In the genomic region with DNA sequence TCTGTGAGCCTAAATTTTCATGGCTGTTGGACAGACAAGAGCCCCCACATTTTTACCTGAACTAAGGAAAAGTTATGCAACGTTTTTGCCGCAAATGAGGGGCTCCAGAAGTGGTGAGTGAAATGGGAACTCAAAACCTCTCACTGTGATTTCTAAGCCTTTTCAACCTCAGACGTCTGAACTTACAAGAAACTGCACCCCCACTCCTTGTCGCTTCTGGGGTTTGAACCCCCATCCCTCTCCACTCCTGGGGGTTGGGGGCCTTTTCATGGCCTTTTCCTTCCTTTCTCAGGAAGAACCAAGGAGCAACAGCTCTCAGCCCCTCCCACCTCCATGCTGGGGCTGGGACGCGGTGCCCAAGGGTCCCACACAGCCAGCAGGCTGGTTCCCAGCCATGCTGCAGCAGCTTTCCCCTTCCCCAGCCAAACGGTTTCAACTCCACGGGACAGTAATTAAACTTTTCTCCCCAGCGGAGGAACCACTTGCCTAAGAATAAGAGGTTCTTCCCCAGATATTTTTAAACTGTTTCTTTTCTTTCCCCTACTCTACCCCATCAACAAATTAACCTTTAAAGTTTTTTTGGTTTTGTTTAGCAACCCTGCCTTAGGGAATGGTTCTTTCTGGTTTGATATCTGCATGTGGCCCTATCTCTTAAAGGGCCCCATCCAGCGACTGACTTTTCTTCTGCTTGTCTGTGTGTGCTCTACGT, we compare ENCODE assay signal across 12 cellular contexts.
DNase-seq lines count a peak whose midpoint lies in the region; ATAC-seq, FAIRE-seq and TF ChIP-seq lines count a peak whose summit lies in the region.
"Had no signal": no experiment of that assay in that cellular context is flagged by ENCODE, and none has a peak within 500 bp of the region (broad histone marks: within the 10 kb centered on the region; RNA-seq: fewer than 3 reads in every experiment).

No MANE protein-coding gene starts in this region.

- TF ChIP-seq CTCF in tibial nerve (IDR thresholded peaks at IDR 0.05) (no peak), HepG2 (CRISPR knock-in tag; IDR thresholded peaks at IDR 0.05) (no peak), chondrocyte (IDR thresholded peaks at IDR 0.05) (no peak)

- DNase-seq in naive B cell = no peak
- DNase-seq in tibial nerve (ENCODE audit: low spot score in 2 of 2) = no peak
- DNase-seq in HepG2 (ENCODE audit: low spot score) = no peak
- DNase-seq in stimulated activated CD4-positive, alpha-beta T cell treated with anti-CD3 and anti-CD28 coated beads, Interleukin-2, amount 100 ng/mL, for 48 hours = no peak
- DNase-seq in chondrocyte (ENCODE audit: low spot score) = no peak
- DNase-seq: NCI-H510A, stomach had no signal

- H3K36me3 Mint-ChIP-seq in naive B cell (peaks cover 0 to 5% of the 10 kb centered on the region in 2 donors), chondrocyte (ENCODE audit: low read depth) (peaks cover 2% of the 10 kb centered on the region)

- peak overlapping the region; percentile 56 to 91 (median 89) for H3K27ac Mint-ChIP-seq in naive B cell
- no peak overlapping the region for H3K27ac Mint-ChIP-seq in chondrocyte (ENCODE audit: unreplicated experiment)

- no peaks in the 10 kb centered on the region for H3K79me2 ChIP-seq in HepG2 (ENCODE audit: insufficient read depth, low read length)

- FAIRE-seq in HepG2 (lab: Jason Lieb, UNC) = no peak

- ATAC-seq in GM18870 (IDR thresholded peaks at IDR 0.05; ENCODE audit: unreplicated experiment) = peak; percentile 36
- peak; percentile 39 for ATAC-seq in GM21717 (IDR thresholded peaks at IDR 0.05; ENCODE audit: unreplicated experiment)
- peak; percentile 33 for ATAC-seq in HG03159 (IDR thresholded peaks at IDR 0.05; ENCODE audit: unreplicated experiment)
- ATAC-seq in naive B cell (ENCODE audit: low read depth in 2 of 2) = peak; percentile 9 to 10
- ATAC-seq in HepG2 = no peak

- peaks cover 0 to 3% (median 0%) of the 10 kb centered on the region in 4 donors for H3K9me3 ChIP-seq in tibial nerve
- H3K9me3 ChIP-seq in HepG2 (ENCODE audit: low read length) = peaks cover 14% of the 10 kb centered on the region
- H3K9me3 ChIP-seq: HAP-1 had no signal

- intact Hi-C loops in HepG2 (cut with micrococcal nuclease; ENCODE audit: unreplicated experiment) = no loop called here

- H3K27me3 Mint-ChIP-seq in naive B cell (no peaks in the 10 kb centered on the region), chondrocyte (ENCODE audit: low read depth) (no peaks in the 10 kb centered on the region)

- CTCF ChIA-PET in HepG2 (lab: Yijun Ruan, JAX; ENCODE audit: low intra/inter-chr PET ratio, low total read pairs) = no interaction called here

- no peak overlapping the region for H2AFZ ChIP-seq in HepG2 (ENCODE audit: low read length)

- H3K4me1 ChIP-seq in tibial nerve (no peaks in the 10 kb centered on the region), HepG2 (ENCODE audit: insufficient read depth, low read length) (no peaks in the 10 kb centered on the region)
- H3K4me1 ChIP-seq: HAP-1, stomach had no signal

- POLR2A ChIA-PET in HepG2 (lab: Yijun Ruan, JAX) = no interaction called here

- peak overlapping the region in 1 of 4 donors; percentile 29 for H3K4me3 ChIP-seq in tibial nerve
- no peak overlapping the region for H3K4me3 ChIP-seq in HepG2 (replicated peaks in 1 of 3; ENCODE audit: insufficient read depth in 1 of 3, low read depth in 2 of 3, low read length in 3 of 3)
- H3K4me3 ChIP-seq: HAP-1, stomach had no signal

- in situ Hi-C loops in HepG2 (cut with HindIII; ENCODE audit: extremely low pct_ligation_motif_present, low pct_unique_long_range_greater_than_20kb) = no loop called here

- WGBS in tibial nerve, 2 donors = 81 to 89% methylated on average over 11 of the region's 11 CpGs
- WGBS in HepG2 (ENCODE audit: low lambda C conversion rate) = 23% methylated on average over 11 of the region's 11 CpGs

- no peaks in the 10 kb centered on the region for H4K20me1 ChIP-seq in HepG2 (ENCODE audit: insufficient read depth, low read length)

- H3K4me3 Mint-ChIP-seq in naive B cell = peak overlapping the region; percentile 82 to 95 (median 87)
- no peak overlapping the region for H3K4me3 Mint-ChIP-seq in chondrocyte (ENCODE audit: unreplicated experiment)

- no peak overlapping the region for H3K9ac ChIP-seq in HepG2 (ENCODE audit: insufficient read depth, low read depth, low read length)

- H3K9me3 Mint-ChIP-seq in naive B cell (peaks cover 0 to 7% (median 2%) of the 10 kb centered on the region in 7 donors), chondrocyte (ENCODE audit: low read depth) (peaks cover 11% of the 10 kb centered on the region)

- TF ChIP-seq POLR2A in tibial nerve (IDR thresholded peaks at IDR 0.05) (no peak), HepG2 (IDR thresholded peaks at IDR 0.05; ENCODE audit: insufficient read depth in 1 of 2, low read depth in 2 of 2, low read length in 2 of 2) (no peak)

- no peak overlapping the region for H3K4me2 ChIP-seq in HepG2 (ENCODE audit: low read depth, low read length)

- H3K27ac ChIP-seq in tibial nerve (peak overlapping the region in 1 of 4 donors; percentile 62), HepG2 (ENCODE audit: extremely low read length, insufficient read depth, low read length) (no peak overlapping the region)
- H3K27ac ChIP-seq: epithelial cell of prostate, stomach had no signal

- no TSS peak for BruUV-seq in HepG2 (replicated peaks; lab: Mats Ljungman, UMichigan)

- H3K36me3 ChIP-seq in tibial nerve (no peaks in the 10 kb centered on the region), HepG2 (replicated peaks in 1 of 2; ENCODE audit: control insufficient read depth in 1 of 2, insufficient read depth in 2 of 2, low read length in 2 of 2) (no peaks in the 10 kb centered on the region)
- H3K36me3 ChIP-seq: HAP-1, stomach had no signal

- no peak for TF ChIP-seq EP300 in tibial nerve (IDR thresholded peaks at IDR 0.05)
- TF ChIP-seq EP300 in HepG2 (IDR thresholded peaks at IDR 0.05; ENCODE audit: low read depth in 2 of 2, low read length in 2 of 2) = no peak
- no peak for TF ChIP-seq EP300 in HepG2 (CRISPR knock-in tag; IDR thresholded peaks at IDR 0.05; ENCODE audit: borderline replicate concordance)

- H3K4me1 Mint-ChIP-seq in naive B cell (peaks cover 21 to 43% (median 33%) of the 10 kb centered on the region in 3 donors), chondrocyte (ENCODE audit: low read depth) (no peaks in the 10 kb centered on the region)

- TF ChIP-seq RAD21 in HepG2 (CRISPR knock-in tag; IDR thresholded peaks at IDR 0.05) = no peak

- H3K27me3 ChIP-seq in tibial nerve = no peaks in the 10 kb centered on the region
- no peaks in the 10 kb centered on the region for H3K27me3 ChIP-seq in HepG2 (ENCODE audit: control insufficient read depth in 1 of 2, insufficient read depth in 2 of 2, low read length in 2 of 2)
- H3K27me3 ChIP-seq: stomach had no signal

TF ChIP-seq in HepG2, 621 proteins besides CTCF, POLR2A, EP300 and RAD21:
- TF ChIP-seq MTA3 (CRISPR knock-in tag; IDR thresholded peaks at IDR 0.05) (no peak), ZFY (CRISPR knock-in tag; IDR thresholded peaks at IDR 0.05) (no peak), TGIF2 (CRISPR knock-in tag; IDR thresholded peaks at IDR 0.05) (no peak), ZBTB3 (CRISPR knock-in tag; IDR thresholded peaks at IDR 0.05; ENCODE audit: borderline replicate concordance, low read depth) (no peak), ZNF20 (CRISPR knock-in tag; IDR thresholded peaks at IDR 0.05) (no peak), KAT2B (IDR thresholded peaks at IDR 0.05; ENCODE audit: borderline replicate concordance, low read depth, low read length) (no peak)
- TF ChIP-seq, protein P1, sequence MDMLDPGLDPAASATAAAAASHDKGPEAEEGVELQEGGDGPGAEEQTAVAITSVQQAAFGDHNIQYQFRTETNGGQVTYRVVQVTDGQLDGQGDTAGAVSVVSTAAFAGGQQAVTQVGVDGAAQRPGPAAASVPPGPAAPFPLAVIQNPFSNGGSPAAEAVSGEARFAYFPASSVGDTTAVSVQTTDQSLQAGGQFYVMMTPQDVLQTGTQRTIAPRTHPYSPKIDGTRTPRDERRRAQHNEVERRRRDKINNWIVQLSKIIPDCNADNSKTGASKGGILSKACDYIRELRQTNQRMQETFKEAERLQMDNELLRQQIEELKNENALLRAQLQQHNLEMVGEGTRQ (IDR thresholded peaks at IDR 0.05; ENCODE audit: low read depth, low read length) = no peak
- TF ChIP-seq, protein P1 (CRISPR knock-in tag; IDR thresholded peaks at IDR 0.05; ENCODE audit: borderline replicate concordance) = no peak
- TF ChIP-seq, protein P2, sequence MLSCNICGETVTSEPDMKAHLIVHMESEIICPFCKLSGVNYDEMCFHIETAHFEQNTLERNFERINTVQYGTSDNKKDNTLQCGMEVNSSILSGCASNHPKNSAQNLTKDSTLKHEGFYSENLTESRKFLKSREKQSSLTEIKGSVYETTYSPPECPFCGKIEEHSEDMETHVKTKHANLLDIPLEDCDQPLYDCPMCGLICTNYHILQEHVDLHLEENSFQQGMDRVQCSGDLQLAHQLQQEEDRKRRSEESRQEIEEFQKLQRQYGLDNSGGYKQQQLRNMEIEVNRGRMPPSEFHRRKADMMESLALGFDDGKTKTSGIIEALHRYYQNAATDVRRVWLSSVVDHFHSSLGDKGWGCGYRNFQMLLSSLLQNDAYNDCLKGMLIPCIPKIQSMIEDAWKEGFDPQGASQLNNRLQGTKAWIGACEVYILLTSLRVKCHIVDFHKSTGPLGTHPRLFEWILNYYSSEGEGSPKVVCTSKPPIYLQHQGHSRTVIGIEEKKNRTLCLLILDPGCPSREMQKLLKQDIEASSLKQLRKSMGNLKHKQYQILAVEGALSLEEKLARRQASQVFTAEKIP (CRISPR knock-in tag; IDR thresholded peaks at IDR 0.05; ENCODE audit: borderline replicate concordance) = no peak
- TF ChIP-seq, protein P3, sequence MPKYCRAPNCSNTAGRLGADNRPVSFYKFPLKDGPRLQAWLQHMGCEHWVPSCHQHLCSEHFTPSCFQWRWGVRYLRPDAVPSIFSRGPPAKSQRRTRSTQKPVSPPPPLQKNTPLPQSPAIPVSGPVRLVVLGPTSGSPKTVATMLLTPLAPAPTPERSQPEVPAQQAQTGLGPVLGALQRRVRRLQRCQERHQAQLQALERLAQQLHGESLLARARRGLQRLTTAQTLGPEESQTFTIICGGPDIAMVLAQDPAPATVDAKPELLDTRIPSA (CRISPR knock-in tag; IDR thresholded peaks at IDR 0.05; ENCODE audit: borderline replicate concordance) = no peak
